ENCODE assay signal across 14 cellular contexts in genomic region chr17:77097772-77098171, GRCh38. TPM values are rescaled to one million over a fixed set of nuclear protein-coding genes. Genes with fewer than 3 reads are reported as not detected.
DNase-seq lines count a peak whose midpoint lies in the region; ATAC-seq and TF ChIP-seq lines count a peak whose summit lies in the region.
"Had no signal": no experiment of that assay in that cellular context is flagged by ENCODE, and none has a peak within 500 bp of the region (broad histone marks: within the 10 kb centered on the region; RNA-seq: fewer than 3 reads in every experiment).

No MANE protein-coding gene starts in this region.

- peaks cover 0 to 24% (median 15%) of the 10 kb centered on the region in 4 donors for H3K36me3 ChIP-seq in right lobe of liver
- peaks cover 0 to 31% (median 26%) of the 10 kb centered on the region in 5 donors for H3K36me3 ChIP-seq in subcutaneous abdominal adipose tissue (ENCODE audit: control insufficient read depth in 5 of 5, insufficient read depth in 5 of 5, low read length in 5 of 5)
- H3K36me3 ChIP-seq in WERI-Rb-1 = peaks cover 47% of the 10 kb centered on the region

- no peak for DNase-seq in activated CD4-positive, alpha-beta memory T cell treated with anti-CD3 and anti-CD28 coated beads for 36 hours
- no peak for DNase-seq in activated CD4-positive, alpha-beta memory T cell treated with anti-CD3 and anti-CD28 coated beads, Interleukin-2, amount 10 ng/mL, durations not matched to agents 7 days and 5 days
- DNase-seq in right lobe of liver = no peak
- DNase-seq in erythroblast (lab: John Stamatoyannopoulos, UW) = no peak
- DNase-seq in WERI-Rb-1 = no peak
- no peak for DNase-seq in NCI-H2029 (lab: John Stamatoyannopoulos, UW)
- DNase-seq: activated CD8-positive, alpha-beta memory T cell treated with anti-CD3 and anti-CD28 coated beads for 24 hours; brain microvascular endothelial cell; natural killer cell; NCI-H1694 treated with DMSO at 0.1 percent for 48 hours; NK-92 treated with Interleukin-12 subunit alpha and Interleukin-12 subunit beta, amount 100 ng/mL, for 24 hours; stimulated activated naive B cell treated with anti-CD40 and anti-IgM and Interleukin-4, amounts not matched to agents 10 μg/mL and 1 μg/mL and 100 μg/mL, for 72 hours had no signal

- POLR2A ChIA-PET in activated CD4-positive, alpha-beta memory T cell treated with anti-CD3 and anti-CD28 coated beads for 36 hours (lab: Charles Lee) = no interaction called here
- POLR2A ChIA-PET in activated CD4-positive, alpha-beta memory T cell treated with anti-CD3 and anti-CD28 coated beads, Interleukin-2, amount 10 ng/mL, durations not matched to agents 7 days and 5 days (lab: Charles Lee) = interaction anchor here (1.4 kb wide), 1 partner anchor 30 kb away, joined by 4 read pairs; no protein-coding TSS in a partner anchor

- H3K27me3 ChIP-seq in right lobe of liver (no peaks in the 10 kb centered on the region), subcutaneous abdominal adipose tissue (ENCODE audit: control insufficient read depth in 5 of 5, insufficient read depth in 4 of 5, low read length in 5 of 5) (no peaks in the 10 kb centered on the region), WERI-Rb-1 (ENCODE audit: insufficient read depth, low read depth, severe bottlenecking) (no peaks in the 10 kb centered on the region)
- H3K27me3 ChIP-seq: brain microvascular endothelial cell had no signal

- H3K27ac ChIP-seq in right lobe of liver (peak overlapping the region; percentile 43 to 77 (median 61)), subcutaneous abdominal adipose tissue (ENCODE audit: low read depth, low read length) (peak overlapping the region; percentile 95), WERI-Rb-1 (no peak overlapping the region)

- peak overlapping the region; percentile 20 for H3K27ac Mint-ChIP-seq in activated CD4-positive, alpha-beta memory T cell treated with anti-CD3 and anti-CD28 coated beads for 36 hours
- H3K27ac Mint-ChIP-seq in activated CD4-positive, alpha-beta memory T cell treated with anti-CD3 and anti-CD28 coated beads, Interleukin-2, amount 10 ng/mL, durations not matched to agents 7 days and 5 days = no peak overlapping the region
- peak overlapping the region; percentile 70 for H3K27ac Mint-ChIP-seq in activated T-helper 17 cell treated with anti-CD3 and anti-CD28 coated beads, Interleukin-2, amount 50 U/mL, for 72 hours
- H3K27ac Mint-ChIP-seq: stimulated activated naive B cell treated with anti-CD40 and anti-IgM and Interleukin-4, amounts not matched to agents 10 μg/mL and 1 μg/mL and 100 μg/mL, for 72 hours had no signal

- peaks cover 0 to 23% (median 8%) of the 10 kb centered on the region in 4 donors for H3K4me1 ChIP-seq in right lobe of liver
- H3K4me1 ChIP-seq in subcutaneous abdominal adipose tissue (ENCODE audit: control insufficient read depth in 5 of 5, insufficient read depth in 5 of 5, low read length in 5 of 5) = peaks cover 11 to 41% (median 37%) of the 10 kb centered on the region in 5 donors

- H3K9me3 Mint-ChIP-seq in activated CD4-positive, alpha-beta memory T cell treated with anti-CD3 and anti-CD28 coated beads for 36 hours = no peaks in the 10 kb centered on the region
- no peaks in the 10 kb centered on the region for H3K9me3 Mint-ChIP-seq in activated CD4-positive, alpha-beta memory T cell treated with anti-CD3 and anti-CD28 coated beads, Interleukin-2, amount 10 ng/mL, durations not matched to agents 7 days and 5 days
- H3K9me3 Mint-ChIP-seq in activated T-helper 17 cell treated with anti-CD3 and anti-CD28 coated beads, Interleukin-2, amount 50 U/mL, for 72 hours = no peaks in the 10 kb centered on the region
- H3K9me3 Mint-ChIP-seq: natural killer cell; stimulated activated naive B cell treated with anti-CD40 and anti-IgM and Interleukin-4, amounts not matched to agents 10 μg/mL and 1 μg/mL and 100 μg/mL, for 72 hours had no signal

- TF ChIP-seq POLR2A in right lobe of liver (IDR thresholded peaks at IDR 0.05) = no peak
- no peak for TF ChIP-seq POLR2A in erythroblast (IDR thresholded peaks at IDR 0.05; ENCODE audit: low read length)

- no peak for ATAC-seq in activated T-helper 17 cell treated with anti-CD3 and anti-CD28 coated beads, Interleukin-2, amount 50 U/mL, for 72 hours (replicated peaks)
- ATAC-seq in right lobe of liver = peak in 2 of 4 donors; percentile 5 to 6
- ATAC-seq: natural killer cell; stimulated activated naive B cell treated with anti-CD40 and anti-IgM and Interleukin-4, amounts not matched to agents 10 μg/mL and 1 μg/mL and 100 μg/mL, for 72 hours had no signal

- no peak overlapping the region for H3K4me3 Mint-ChIP-seq in activated CD4-positive, alpha-beta memory T cell treated with anti-CD3 and anti-CD28 coated beads for 36 hours
- no peak overlapping the region for H3K4me3 Mint-ChIP-seq in activated CD4-positive, alpha-beta memory T cell treated with anti-CD3 and anti-CD28 coated beads, Interleukin-2, amount 10 ng/mL, durations not matched to agents 7 days and 5 days
- H3K4me3 Mint-ChIP-seq in activated T-helper 17 cell treated with anti-CD3 and anti-CD28 coated beads, Interleukin-2, amount 50 U/mL, for 72 hours = no peak overlapping the region
- H3K4me3 Mint-ChIP-seq: natural killer cell; stimulated activated naive B cell treated with anti-CD40 and anti-IgM and Interleukin-4, amounts not matched to agents 10 μg/mL and 1 μg/mL and 100 μg/mL, for 72 hours had no signal

- H3K4me1 Mint-ChIP-seq in activated CD4-positive, alpha-beta memory T cell treated with anti-CD3 and anti-CD28 coated beads for 36 hours (ENCODE audit: low read depth) = peaks cover 26% of the 10 kb centered on the region
- H3K4me1 Mint-ChIP-seq in activated CD4-positive, alpha-beta memory T cell treated with anti-CD3 and anti-CD28 coated beads, Interleukin-2, amount 10 ng/mL, durations not matched to agents 7 days and 5 days = peaks cover 22% of the 10 kb centered on the region
- H3K4me1 Mint-ChIP-seq in activated T-helper 17 cell treated with anti-CD3 and anti-CD28 coated beads, Interleukin-2, amount 50 U/mL, for 72 hours = peaks cover 30% of the 10 kb centered on the region

- H3K4me3 ChIP-seq in right lobe of liver (no peak overlapping the region), subcutaneous abdominal adipose tissue (ENCODE audit: low read depth in 1 of 5, low read length in 5 of 5) (no peak overlapping the region), WERI-Rb-1 (ENCODE audit: low read depth, low read length) (no peak overlapping the region)

- peak overlapping the region in 3 of 5 donors; percentile 17 to 48 (median 35) for H3K9ac ChIP-seq in subcutaneous abdominal adipose tissue (ENCODE audit: low read length in 5 of 5)

- peaks cover 50% of the 10 kb centered on the region for H3K36me3 Mint-ChIP-seq in activated CD4-positive, alpha-beta memory T cell treated with anti-CD3 and anti-CD28 coated beads for 36 hours
- peaks cover 44% of the 10 kb centered on the region for H3K36me3 Mint-ChIP-seq in activated CD4-positive, alpha-beta memory T cell treated with anti-CD3 and anti-CD28 coated beads, Interleukin-2, amount 10 ng/mL, durations not matched to agents 7 days and 5 days (ENCODE audit: low read depth)
- peaks cover 93% of the 10 kb centered on the region for H3K36me3 Mint-ChIP-seq in activated T-helper 17 cell treated with anti-CD3 and anti-CD28 coated beads, Interleukin-2, amount 50 U/mL, for 72 hours (ENCODE audit: low read depth)
- H3K36me3 Mint-ChIP-seq: natural killer cell had no signal

- CTCF ChIA-PET in activated CD4-positive, alpha-beta memory T cell treated with anti-CD3 and anti-CD28 coated beads for 36 hours (lab: Charles Lee) = interaction anchor here (1.3 to 2.3 kb wide), 2 partner anchors 10 to 12 kb away, joined by 3 to 12 read pairs; no protein-coding TSS in a partner anchor
- CTCF ChIA-PET in activated CD4-positive, alpha-beta memory T cell treated with anti-CD3 and anti-CD28 coated beads, Interleukin-2, amount 10 ng/mL, durations not matched to agents 7 days and 5 days (lab: Charles Lee) = no interaction called here

- WGBS in right lobe of liver (ENCODE audit: insufficient coverage, low coverage, low lambda C conversion rate, missing lambda C conversion rate) = 100% methylated on average over 1 of the region's 3 CpGs

- H3K9me3 ChIP-seq in right lobe of liver (no peaks in the 10 kb centered on the region), subcutaneous abdominal adipose tissue (ENCODE audit: control insufficient read depth in 5 of 5, low read length in 5 of 5) (no peaks in the 10 kb centered on the region), WERI-Rb-1 (ENCODE audit: severe bottlenecking) (no peaks in the 10 kb centered on the region)

- H3K27me3 Mint-ChIP-seq in activated CD4-positive, alpha-beta memory T cell treated with anti-CD3 and anti-CD28 coated beads for 36 hours = no peaks in the 10 kb centered on the region
- no peaks in the 10 kb centered on the region for H3K27me3 Mint-ChIP-seq in activated CD4-positive, alpha-beta memory T cell treated with anti-CD3 and anti-CD28 coated beads, Interleukin-2, amount 10 ng/mL, durations not matched to agents 7 days and 5 days
- no peaks in the 10 kb centered on the region for H3K27me3 Mint-ChIP-seq in activated T-helper 17 cell treated with anti-CD3 and anti-CD28 coated beads, Interleukin-2, amount 50 U/mL, for 72 hours
- H3K27me3 Mint-ChIP-seq: stimulated activated naive B cell treated with anti-CD40 and anti-IgM and Interleukin-4, amounts not matched to agents 10 μg/mL and 1 μg/mL and 100 μg/mL, for 72 hours had no signal

- intact Hi-C loops in activated CD4-positive, alpha-beta memory T cell treated with anti-CD3 and anti-CD28 coated beads for 36 hours (cut with micrococcal nuclease) = loop anchor here (2.0 kb wide), 1 partner anchor 43 kb away; the partner anchor contains the start of gene SEC14L1
- intact Hi-C loops in right lobe of liver (cut with DNase I) = loop anchor here in 1 of 2 donors (10.0 kb wide), 1 partner anchor 117 kb away; no protein-coding TSS in a partner anchor

- TF ChIP-seq CTCF in right lobe of liver (IDR thresholded peaks at IDR 0.05) (no peak), WERI-Rb-1 (IDR thresholded peaks at IDR 0.05; ENCODE audit: low read depth, low read length) (no peak)

RNA-seq across cellular contexts. Expression of gene SEC14L1, which starts 43.0 kb away (rescaled TPM):
- 10 to 100 TPM; 68.1 to 68.5 TPM for total RNA-seq in activated CD4-positive, alpha-beta memory T cell treated with anti-CD3 and anti-CD28 coated beads for 36 hours
- 10 to 100 TPM; 77.2 to 82.2 TPM for total RNA-seq in activated CD4-positive, alpha-beta memory T cell treated with anti-CD3 and anti-CD28 coated beads, Interleukin-2, amount 10 ng/mL, durations not matched to agents 7 days and 5 days
- 10 to 100 TPM; 89.3 to 98.4 TPM for total RNA-seq in activated T-helper 17 cell treated with anti-CD3 and anti-CD28 coated beads, Interleukin-2, amount 50 U/mL, for 72 hours
- 10 to 100 TPM; 21.5 to 44.4 (median 24.9) TPM for total RNA-seq in right lobe of liver
